1 cellular context compared by ENCODE assay signal in the genomic region with DNA sequence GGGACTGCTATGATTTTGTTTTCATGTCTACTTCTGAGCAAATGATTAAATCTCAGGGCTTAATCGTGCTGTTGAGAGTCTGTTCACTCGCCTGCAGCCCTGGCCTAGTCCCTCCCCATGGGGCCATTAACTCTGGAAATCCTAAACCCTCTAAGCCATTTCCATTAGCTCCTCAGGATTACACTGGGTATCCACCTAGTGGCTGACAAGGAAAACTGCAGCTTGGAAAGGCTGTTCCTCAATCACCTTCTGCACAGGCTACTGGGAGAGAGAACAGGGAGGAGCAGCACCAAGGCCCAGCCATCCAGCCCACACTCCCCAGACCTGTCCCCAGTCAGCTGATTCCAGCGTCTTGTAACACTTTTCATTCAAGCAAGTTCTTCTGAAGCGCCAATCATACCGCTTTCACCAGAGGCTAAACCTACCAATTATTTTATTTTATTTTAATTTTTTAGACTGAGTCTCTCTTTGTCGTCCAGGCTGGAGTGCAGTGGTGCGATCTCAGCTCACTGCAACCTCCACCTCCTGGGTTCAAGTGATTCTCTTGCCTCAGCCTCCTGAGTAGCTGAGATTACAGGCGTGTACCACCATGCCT.
TF ChIP-seq lines count a peak whose summit lies in the region.

No MANE protein-coding gene starts in this region.

TF ChIP-seq in K562, 482 proteins besides CTCF, POLR2A, EP300 and RAD21 (continued from another document):
- TF ChIP-seq ZNF551 (CRISPR knock-in tag; IDR thresholded peaks at IDR 0.05), result no peak
- TF ChIP-seq SMAD4 (CRISPR knock-in tag; conservative IDR thresholded peaks at IDR 0.05), result no peak
- TF ChIP-seq, protein P1, sequence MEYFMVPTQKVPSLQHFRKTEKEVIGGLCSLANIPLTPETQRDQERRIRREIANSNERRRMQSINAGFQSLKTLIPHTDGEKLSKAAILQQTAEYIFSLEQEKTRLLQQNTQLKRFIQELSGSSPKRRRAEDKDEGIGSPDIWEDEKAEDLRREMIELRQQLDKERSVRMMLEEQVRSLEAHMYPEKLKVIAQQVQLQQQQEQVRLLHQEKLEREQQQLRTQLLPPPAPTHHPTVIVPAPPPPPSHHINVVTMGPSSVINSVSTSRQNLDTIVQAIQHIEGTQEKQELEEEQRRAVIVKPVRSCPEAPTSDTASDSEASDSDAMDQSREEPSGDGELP (CRISPR knock-in tag; IDR thresholded peaks at IDR 0.05; ENCODE audit: borderline replicate concordance), result 0 out of 2 replicates have a peak, but pooled peaks have one; percentile 24
- TF ChIP-seq RB1 (IDR thresholded peaks at IDR 0.05; ENCODE audit: low read depth), result 0 out of 2 replicates have a peak, but pooled peaks have one; percentile 19
- TF ChIP-seq, protein P2, sequence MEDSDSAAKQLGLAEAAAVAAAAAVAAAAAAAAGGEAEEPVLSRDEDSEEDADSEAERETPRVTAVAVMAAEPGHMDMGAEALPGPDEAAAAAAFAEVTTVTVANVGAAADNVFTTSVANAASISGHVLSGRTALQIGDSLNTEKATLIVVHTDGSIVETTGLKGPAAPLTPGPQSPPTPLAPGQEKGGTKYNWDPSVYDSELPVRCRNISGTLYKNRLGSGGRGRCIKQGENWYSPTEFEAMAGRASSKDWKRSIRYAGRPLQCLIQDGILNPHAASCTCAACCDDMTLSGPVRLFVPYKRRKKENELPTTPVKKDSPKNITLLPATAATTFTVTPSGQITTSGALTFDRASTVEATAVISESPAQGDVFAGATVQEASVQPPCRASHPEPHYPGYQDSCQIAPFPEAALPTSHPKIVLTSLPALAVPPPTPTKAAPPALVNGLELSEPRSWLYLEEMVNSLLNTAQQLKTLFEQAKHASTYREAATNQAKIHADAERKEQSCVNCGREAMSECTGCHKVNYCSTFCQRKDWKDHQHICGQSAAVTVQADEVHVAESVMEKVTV (CRISPR knock-in tag; IDR thresholded peaks at IDR 0.05), result peak; percentile 48
- TF ChIP-seq L3MBTL2 (IDR thresholded peaks at IDR 0.05), result no peak
- TF ChIP-seq SPI1 (IDR thresholded peaks at IDR 0.05; ENCODE audit: borderline replicate concordance, low read depth, low read length), result 0 out of 2 replicates have a peak, but pooled peaks have one; percentile 54
- TF ChIP-seq YY1 (IDR thresholded peaks at IDR 0.05; ENCODE audit: borderline replicate concordance in 1 of 3, control insufficient read depth in 1 of 3, extremely low read depth in 1 of 3, insufficient read depth in 3 of 3, insufficient read length in 1 of 3, insufficient replicate concordance in 2 of 3, low read depth in 1 of 3, low read length in 2 of 3), result peak in 1 of 3 experiments; percentile 23
